23 cellular contexts compared by ENCODE assay signal in genomic region chr1:69258842-69259241, GRCh38.
"Had no signal": no experiment of that assay in that cellular context is flagged by ENCODE, and none has a peak within 500 bp of the region (broad histone marks: within the 10 kb centered on the region; RNA-seq: fewer than 3 reads in every experiment).

No MANE protein-coding gene starts in this region.

- DNase-seq: activated CD4-positive, alpha-beta T cell treated with anti-CD3 and anti-CD28 coated beads, Interleukin-2, amount 10 ng/mL, durations not matched to agents 24 days and 14 days; activated CD8-positive, alpha-beta T cell treated with anti-CD3 and anti-CD28 coated beads for 36 hours; activated naive CD4-positive, alpha-beta T cell treated with anti-CD3 and anti-CD28 coated beads for 36 hours; activated T-cell treated with anti-CD3 and anti-CD28 coated beads, Interleukin-2, amount 50 U/mL, for 1 hour; brain microvascular endothelial cell; colonic mucosa; endodermal cell; foreskin fibroblast; kidney; left lung; mammary epithelial cell; nephron progenitor cell; stimulated activated CD4-positive, alpha-beta T cell treated with anti-CD3 and anti-CD28 coated beads, Interleukin-12 subunit alpha, Interleukin-12 subunit beta, amount 100 ng/mL, for 4 hours; stimulated activated CD4-positive, alpha-beta T cell treated with anti-CD3 and anti-CD28 coated beads, Interleukin-1b, Interleukin-23, amount 100 ng/mL, for 48 hours; stimulated activated CD8-positive, alpha-beta memory T cell treated with anti-CD3 and anti-CD28 coated beads, Interleukin-4, amount 100 ng/mL, for 48 hours; stimulated activated naive CD4-positive, alpha-beta T cell; T1000; thyroid gland had no signal

- H3K9me3 Mint-ChIP-seq: activated CD4-positive, alpha-beta T cell treated with anti-CD3 and anti-CD28 coated beads, Interleukin-2, amount 10 ng/mL, durations not matched to agents 24 days and 14 days; activated CD8-positive, alpha-beta T cell treated with anti-CD3 and anti-CD28 coated beads for 36 hours; endodermal cell; nephron progenitor cell had no signal

- H3K4me1 Mint-ChIP-seq: activated CD4-positive, alpha-beta T cell treated with anti-CD3 and anti-CD28 coated beads, Interleukin-2, amount 10 ng/mL, durations not matched to agents 24 days and 14 days; activated T-helper 17 cell treated with anti-CD3 and anti-CD28 coated beads, Interleukin-2, amount 50 U/mL, for 72 hours; central memory CD8-positive, alpha-beta T cell had no signal

- H3K27ac ChIP-seq: brain microvascular endothelial cell, colonic mucosa, epithelial cell of prostate, left lung, right atrium auricular region, thyroid gland had no signal

- H3K27me3 Mint-ChIP-seq: activated CD4-positive, alpha-beta T cell treated with anti-CD3 and anti-CD28 coated beads, Interleukin-2, amount 10 ng/mL, durations not matched to agents 24 days and 14 days; activated CD8-positive, alpha-beta T cell treated with anti-CD3 and anti-CD28 coated beads for 36 hours; activated T-helper 17 cell treated with anti-CD3 and anti-CD28 coated beads, Interleukin-2, amount 50 U/mL, for 72 hours; central memory CD8-positive, alpha-beta T cell; progenitor cell of endocrine pancreas had no signal

- H3K9me3 ChIP-seq: colonic mucosa, left lung, right atrium auricular region, thyroid gland had no signal

- H3K4me1 ChIP-seq: colonic mucosa, left lung, right atrium auricular region, thyroid gland had no signal

- H3K4me3 ChIP-seq: colonic mucosa, left lung, right atrium auricular region, thyroid gland had no signal

- ATAC-seq: activated CD8-positive, alpha-beta T cell treated with anti-CD3 and anti-CD28 coated beads for 36 hours; activated T-helper 17 cell treated with anti-CD3 and anti-CD28 coated beads, Interleukin-2, amount 50 U/mL, for 72 hours; left lung had no signal

- H3K4me3 Mint-ChIP-seq: activated CD4-positive, alpha-beta T cell treated with anti-CD3 and anti-CD28 coated beads, Interleukin-2, amount 10 ng/mL, durations not matched to agents 24 days and 14 days; activated CD8-positive, alpha-beta T cell treated with anti-CD3 and anti-CD28 coated beads for 36 hours; activated naive CD4-positive, alpha-beta T cell treated with anti-CD3 and anti-CD28 coated beads for 36 hours; activated T-helper 17 cell treated with anti-CD3 and anti-CD28 coated beads, Interleukin-2, amount 50 U/mL, for 72 hours; central memory CD8-positive, alpha-beta T cell; endodermal cell; nephron progenitor cell had no signal

- H3K36me3 ChIP-seq: brain microvascular endothelial cell, colonic mucosa, left lung, right atrium auricular region, thyroid gland had no signal

- H3K27me3 ChIP-seq: brain microvascular endothelial cell, colonic mucosa, left lung, right atrium auricular region, thyroid gland had no signal

- H3K27ac Mint-ChIP-seq: activated CD4-positive, alpha-beta T cell treated with anti-CD3 and anti-CD28 coated beads, Interleukin-2, amount 10 ng/mL, durations not matched to agents 24 days and 14 days; activated CD8-positive, alpha-beta T cell treated with anti-CD3 and anti-CD28 coated beads for 36 hours; activated naive CD4-positive, alpha-beta T cell treated with anti-CD3 and anti-CD28 coated beads for 36 hours; activated T-helper 17 cell treated with anti-CD3 and anti-CD28 coated beads, Interleukin-2, amount 50 U/mL, for 72 hours; endodermal cell; nephron progenitor cell; progenitor cell of endocrine pancreas had no signal
